ENCODE assay signal across 8 cellular contexts in genomic region chr1:12031039-12031980, GRCh38. TPM values are rescaled to one million over a fixed set of nuclear protein-coding genes. Genes with fewer than 3 reads are reported as not detected.
DNase-seq lines count a peak whose midpoint lies in the region; ATAC-seq and TF ChIP-seq lines count a peak whose summit lies in the region.

No MANE protein-coding gene starts in this region.

- TF ChIP-seq CTCF in AG10803 (conservative IDR thresholded peaks at IDR 0.05; ENCODE audit: low read length): peak; percentile 68

- peak; percentile 79 for ATAC-seq in activated CD8-positive, alpha-beta memory T cell treated with anti-CD3 and anti-CD28 coated beads, Interleukin-2, amount 10 ng/mL, durations not matched to agents 7 days and 5 days
- ATAC-seq in Right ventricle myocardium superior (ENCODE audit: poor library complexity): peak; percentile 78
- ATAC-seq in GM18517 (IDR thresholded peaks at IDR 0.05; ENCODE audit: unreplicated experiment): no peak
- ATAC-seq in GM21825 (IDR thresholded peaks at IDR 0.05; ENCODE audit: unreplicated experiment): no peak

- peak; percentile 35 for DNase-seq in AG10803 (ENCODE audit: low read depth)
- peak; percentile 55 for DNase-seq in HK-2 (ENCODE audit: unreplicated experiment)
- DNase-seq in activated CD8-positive, alpha-beta memory T cell treated with anti-CD3 and anti-CD28 coated beads, Interleukin-2, amount 10 ng/mL, durations not matched to agents 7 days and 5 days: peak; percentile 68
- DNase-seq in Right ventricle myocardium superior: peak; percentile 54
- DNase-seq in stimulated activated CD4-positive, alpha-beta T cell treated with anti-CD3 and anti-CD28 coated beads, Interleukin-12 subunit alpha, Interleukin-12 subunit beta, amount 100 ng/mL, for 48 hours (ENCODE audit: low read depth in 2 of 3, low spot score in 1 of 3): peak in 2 of 3 donors; percentile 43 to 54
- no peak for DNase-seq in COLO829 (ENCODE audit: low spot score)

- no peak overlapping the region for H3K27ac Mint-ChIP-seq in activated CD8-positive, alpha-beta memory T cell treated with anti-CD3 and anti-CD28 coated beads, Interleukin-2, amount 10 ng/mL, durations not matched to agents 7 days and 5 days

- H3K4me3 Mint-ChIP-seq in activated CD8-positive, alpha-beta memory T cell treated with anti-CD3 and anti-CD28 coated beads, Interleukin-2, amount 10 ng/mL, durations not matched to agents 7 days and 5 days: no peak overlapping the region

- H3K4me3 ChIP-seq in AG10803 (ENCODE audit: low read length): no peak overlapping the region

- peaks cover 2% of the 10 kb centered on the region for H3K4me1 Mint-ChIP-seq in activated CD8-positive, alpha-beta memory T cell treated with anti-CD3 and anti-CD28 coated beads, Interleukin-2, amount 10 ng/mL, durations not matched to agents 7 days and 5 days

- H3K9me3 Mint-ChIP-seq in activated CD8-positive, alpha-beta memory T cell treated with anti-CD3 and anti-CD28 coated beads, Interleukin-2, amount 10 ng/mL, durations not matched to agents 7 days and 5 days (ENCODE audit: low read depth): no peaks in the 10 kb centered on the region

- H3K36me3 Mint-ChIP-seq in activated CD8-positive, alpha-beta memory T cell treated with anti-CD3 and anti-CD28 coated beads, Interleukin-2, amount 10 ng/mL, durations not matched to agents 7 days and 5 days: peaks cover 15% of the 10 kb centered on the region

- CTCF ChIA-PET in activated CD8-positive, alpha-beta memory T cell treated with anti-CD3 and anti-CD28 coated beads, Interleukin-2, amount 10 ng/mL, durations not matched to agents 7 days and 5 days (lab: Charles Lee): interaction anchor here (0.7 to 4.2 kb wide), 13 partner anchors 8 to 193 kb away, joined by 3 to 29 read pairs (median 4); partner anchors contain the start of gene MIIP

- intact Hi-C loops in Right ventricle myocardium superior (cut with DNase I): no loop called here

- no peaks in the 10 kb centered on the region for H3K27me3 Mint-ChIP-seq in activated CD8-positive, alpha-beta memory T cell treated with anti-CD3 and anti-CD28 coated beads, Interleukin-2, amount 10 ng/mL, durations not matched to agents 7 days and 5 days

RNA-seq across cellular contexts. Expression of gene MIIP, which starts 12.0 kb away (rescaled TPM):
- total RNA-seq in activated CD8-positive, alpha-beta memory T cell treated with anti-CD3 and anti-CD28 coated beads, Interleukin-2, amount 10 ng/mL, durations not matched to agents 7 days and 5 days: 10 to 100 TPM; 41.4 to 59.3 TPM
- 14.6 TPM for total RNA-seq in Right ventricle myocardium superior

RNA-seq across cellular contexts. Expression of gene TNFRSF8, which starts 31.8 kb away (rescaled TPM):
- 10 to 100 TPM in 1 of 2 experiments, 1 to 10 TPM in 1; 3.8 to 14.8 TPM for total RNA-seq in activated CD8-positive, alpha-beta memory T cell treated with anti-CD3 and anti-CD28 coated beads, Interleukin-2, amount 10 ng/mL, durations not matched to agents 7 days and 5 days
- 0.59 TPM for total RNA-seq in Right ventricle myocardium superior

RNA-seq across cellular contexts. Expression of gene MFN2, which starts 51.1 kb away (rescaled TPM):
- total RNA-seq in activated CD8-positive, alpha-beta memory T cell treated with anti-CD3 and anti-CD28 coated beads, Interleukin-2, amount 10 ng/mL, durations not matched to agents 7 days and 5 days: 10 to 100 TPM; 57.7 to 67.5 TPM
- 648 TPM for total RNA-seq in Right ventricle myocardium superior

Comparison
In these comparisons a context has a peak if more than half of its experiments do, and no peak if none do; other contexts are left out.
1. ATAC-seq: peak in activated CD8-positive, alpha-beta memory T cell treated with anti-CD3 and anti-CD28 coated beads, Interleukin-2, amount 10 ng/mL, durations not matched to agents 7 days and 5 days (single experiment) and Right ventricle myocardium superior (single experiment); none in GM18517 (single experiment) and GM21825 (single experiment).